Comparison of ENCODE assay signal across 36 cellular contexts in genomic region chr12:79707830-79708229, GRCh38.
"Had no signal": no experiment of that assay in that cellular context is flagged by ENCODE, and none has a peak within 500 bp of the region (broad histone marks: within the 10 kb centered on the region; RNA-seq: fewer than 3 reads in every experiment).

No MANE protein-coding gene starts in this region.

- H3K9me3 ChIP-seq: Peyer's patch, SJSA1, SK-N-SH had no signal

- H3K4me3 ChIP-seq: Peyer's patch, SJSA1 had no signal

- ATAC-seq: activated CD8-positive, alpha-beta memory T cell treated with anti-CD3 and anti-CD28 coated beads, Interleukin-2, amount 10 ng/mL, durations not matched to agents 7 days and 5 days; PC-3; T-cell; T-helper 17 cell had no signal

- H3K4me3 Mint-ChIP-seq: activated CD4-positive, alpha-beta memory T cell treated with anti-CD3 and anti-CD28 coated beads, Interleukin-2, amount 10 ng/mL, durations not matched to agents 7 days and 5 days; activated CD8-positive, alpha-beta memory T cell treated with anti-CD3 and anti-CD28 coated beads, Interleukin-2, amount 10 ng/mL, durations not matched to agents 7 days and 5 days; activated naive CD8-positive, alpha-beta T cell treated with anti-CD3 and anti-CD28 coated beads for 36 hours; T-cell; T-helper 17 cell had no signal

- DNase-seq: activated CD4-positive, alpha-beta memory T cell treated with anti-CD3 and anti-CD28 coated beads, Interleukin-2, amount 10 ng/mL, durations not matched to agents 7 days and 5 days; activated CD4-positive, alpha-beta T cell treated with anti-CD3 and anti-CD28 coated beads for 1 hour; activated CD4-positive, alpha-beta T cell treated with anti-CD3 and anti-CD28 coated beads for 48 hours; activated CD4-positive, CD25-positive, alpha-beta regulatory T cell; activated CD8-positive, alpha-beta memory T cell treated with anti-CD3 and anti-CD28 coated beads for 24 hours; activated CD8-positive, alpha-beta memory T cell treated with anti-CD3 and anti-CD28 coated beads, Interleukin-2, amount 10 ng/mL, durations not matched to agents 7 days and 5 days; activated CD8-positive, alpha-beta memory T cell treated with anti-CD3 and anti-CD28 coated beads, Interleukin-2, amount 50 U/mL, for 48 hours; activated effector memory CD4-positive, alpha-beta T cell treated with Interleukin-2 at 50 U/mL for 16 hours; activated naive CD4-positive, alpha-beta T cell treated with anti-CD3 and anti-CD28 coated beads, Interleukin-2, amount 50 U/mL, for 16 hours; activated naive CD8-positive, alpha-beta T cell treated with anti-CD3 and anti-CD28 coated beads for 36 hours; activated T-cell treated with anti-CD3 and anti-CD28 coated beads, Interleukin-2, amount 50 U/mL, for 48 hours; amniotic stem cell; aorta; brain microvascular endothelial cell; central memory CD4-positive, alpha-beta T cell; Kasumi-1; NCI-H1092 treated with DMSO at 0.1 percent for 48 hours; NCI-H1694; NCI-H2029; NCI-H2171 treated with DMSO at 0.1 percent for 48 hours; NCI-H2227 treated with DMSO at 0.1 percent for 48 hours; NCI-H446; NCI-H510A treated with DMSO at 0.1 percent for 48 hours; NCI-H526 treated with DMSO at 0.1 percent for 48 hours; NCI-H82; NK-92 treated with Interleukin-12 subunit alpha and Interleukin-12 subunit beta, amount 100 ng/mL, for 24 hours; PC-3; Peyer's patch; RPMI8226; SHP77 treated with DMSO at 0.1 percent for 48 hours; SK-N-SH; T-cell; T-helper 17 cell; WERI-Rb-1 had no signal

- H3K4me1 Mint-ChIP-seq: activated CD4-positive, alpha-beta memory T cell treated with anti-CD3 and anti-CD28 coated beads, Interleukin-2, amount 10 ng/mL, durations not matched to agents 7 days and 5 days; activated CD8-positive, alpha-beta memory T cell treated with anti-CD3 and anti-CD28 coated beads, Interleukin-2, amount 10 ng/mL, durations not matched to agents 7 days and 5 days; activated naive CD8-positive, alpha-beta T cell treated with anti-CD3 and anti-CD28 coated beads for 36 hours; T-cell; T-helper 17 cell had no signal

- H3K4me2 ChIP-seq: SK-N-SH had no signal

- H3K4me1 ChIP-seq: Peyer's patch, SJSA1 had no signal

- H3K36me3 ChIP-seq: brain microvascular endothelial cell, Peyer's patch, SJSA1, WERI-Rb-1 had no signal

- H3K9ac ChIP-seq: SK-N-SH had no signal

- H3K9me3 Mint-ChIP-seq: activated CD4-positive, alpha-beta memory T cell treated with anti-CD3 and anti-CD28 coated beads, Interleukin-2, amount 10 ng/mL, durations not matched to agents 7 days and 5 days; activated naive CD8-positive, alpha-beta T cell treated with anti-CD3 and anti-CD28 coated beads for 36 hours; T-cell had no signal

- H3K27me3 ChIP-seq: brain microvascular endothelial cell, Peyer's patch, SJSA1 had no signal

- FAIRE-seq: colon had no signal

- H3K36me3 Mint-ChIP-seq: activated CD8-positive, alpha-beta memory T cell treated with anti-CD3 and anti-CD28 coated beads, Interleukin-2, amount 10 ng/mL, durations not matched to agents 7 days and 5 days; activated naive CD8-positive, alpha-beta T cell treated with anti-CD3 and anti-CD28 coated beads for 36 hours; T-cell had no signal

- H3K27ac Mint-ChIP-seq: activated CD4-positive, alpha-beta memory T cell treated with anti-CD3 and anti-CD28 coated beads, Interleukin-2, amount 10 ng/mL, durations not matched to agents 7 days and 5 days; activated CD8-positive, alpha-beta memory T cell treated with anti-CD3 and anti-CD28 coated beads, Interleukin-2, amount 10 ng/mL, durations not matched to agents 7 days and 5 days; activated naive CD8-positive, alpha-beta T cell treated with anti-CD3 and anti-CD28 coated beads for 36 hours; T-cell; T-helper 17 cell had no signal

- H3K27ac ChIP-seq: brain microvascular endothelial cell, Peyer's patch, SJSA1, WERI-Rb-1 had no signal

- H3K27me3 Mint-ChIP-seq: activated CD4-positive, alpha-beta memory T cell treated with anti-CD3 and anti-CD28 coated beads, Interleukin-2, amount 10 ng/mL, durations not matched to agents 7 days and 5 days had no signal
